Comparison of ENCODE assay signal across 35 cellular contexts in genomic region chr6:1846611-1847010, GRCh38.
"Had no signal": no experiment of that assay in that cellular context is flagged by ENCODE, and none has a peak within 500 bp of the region (broad histone marks: within the 10 kb centered on the region; RNA-seq: fewer than 3 reads in every experiment).

No MANE protein-coding gene starts in this region.

- H3K36me3 ChIP-seq: MG63 had no signal

- H3K9me3 ChIP-seq: MG63 had no signal

- H3K4me3 ChIP-seq: MG63 had no signal

- H3K27ac ChIP-seq: KMS-11 had no signal

- H3K27me3 ChIP-seq: MG63 had no signal

- DNase-seq: Kasumi-1, MG63, MM.1S, MV-4-11, NCI-H1048, NCI-H1092, NCI-H1092 treated with DMSO at 0.1 percent for 48 hours, NCI-H1105, NCI-H1105 treated with DMSO at 0.1 percent for 48 hours, NCI-H1417, NCI-H1417 treated with DMSO at 0.1 percent for 48 hours, NCI-H1436, NCI-H1436 treated with DMSO at 0.1 percent for 48 hours, NCI-H146, NCI-H1694, NCI-H1694 treated with DMSO at 0.1 percent for 48 hours, NCI-H187, NCI-H187 treated with DMSO at 0.1 percent for 48 hours, NCI-H1930, NCI-H2029, NCI-H2029 treated with DMSO at 0.1 percent for 48 hours, NCI-H2081, NCI-H2081 treated with DMSO at 0.1 percent for 48 hours, NCI-H2107, NCI-H2171, NCI-H2171 treated with DMSO at 0.1 percent for 48 hours, NCI-H2227 treated with DMSO at 0.1 percent for 48 hours, NCI-H226, NCI-H345, NCI-H446, NCI-H446 treated with DMSO at 0.1 percent for 48 hours, NCI-H510A, NCI-H510A treated with DMSO at 0.1 percent for 48 hours, NCI-H524 had no signal

- H3K9ac ChIP-seq: KMS-11 had no signal

- H3K4me2 ChIP-seq: KMS-11 had no signal
